In the genomic region with DNA sequence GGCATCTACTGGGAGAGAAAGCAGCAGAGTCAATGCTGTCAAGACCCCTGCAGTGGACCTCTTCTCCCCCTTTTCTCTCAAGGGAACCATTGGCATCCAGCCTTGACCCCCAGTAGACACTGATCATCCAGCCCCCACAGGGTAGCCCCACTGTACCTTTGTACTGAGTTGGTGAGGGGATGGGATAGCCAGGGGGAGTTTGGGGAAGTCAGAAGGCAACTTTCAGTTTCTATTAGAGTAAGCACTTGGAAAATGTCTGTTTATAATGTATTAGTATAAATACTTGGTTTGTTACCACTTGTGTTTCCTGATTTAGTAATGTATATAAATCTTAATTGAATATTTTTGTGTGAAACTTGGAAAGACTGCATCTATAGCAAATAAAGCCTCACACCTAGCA, we compare ENCODE assay signal across 1 cellular context.
TF ChIP-seq lines count a peak whose summit lies in the region.

No MANE protein-coding gene starts in this region.

TF ChIP-seq in IMR-90, 13 proteins besides CTCF, POLR2A, EP300 and RAD21 (continued from another document):
- TF ChIP-seq CHD1 (IDR thresholded peaks at IDR 0.05; ENCODE audit: low read depth, low read length) (no peak), RFX5 (IDR thresholded peaks at IDR 0.05; ENCODE audit: low read depth, low read length) (no peak), CEBPB (IDR thresholded peaks at IDR 0.05; ENCODE audit: low read depth, low read length) (no peak), MAZ (IDR thresholded peaks at IDR 0.05; ENCODE audit: borderline replicate concordance, low read depth, low read length) (no peak), SMC3 (IDR thresholded peaks at IDR 0.05; ENCODE audit: low read depth, low read length) (no peak), RCOR1 (IDR thresholded peaks at IDR 0.05; ENCODE audit: insufficient replicate concordance, low read length) (no peak), NFE2L2 (IDR thresholded peaks at IDR 0.05; ENCODE audit: low read depth, low read length) (no peak), BHLHE40 (IDR thresholded peaks at IDR 0.05; ENCODE audit: low read depth, low read length) (no peak), MXI1 (IDR thresholded peaks at IDR 0.05; ENCODE audit: borderline replicate concordance, low read depth, low read length) (no peak), FOS (IDR thresholded peaks at IDR 0.05; ENCODE audit: low read depth, low read length) (no peak)
- TF ChIP-seq, protein P1, sequence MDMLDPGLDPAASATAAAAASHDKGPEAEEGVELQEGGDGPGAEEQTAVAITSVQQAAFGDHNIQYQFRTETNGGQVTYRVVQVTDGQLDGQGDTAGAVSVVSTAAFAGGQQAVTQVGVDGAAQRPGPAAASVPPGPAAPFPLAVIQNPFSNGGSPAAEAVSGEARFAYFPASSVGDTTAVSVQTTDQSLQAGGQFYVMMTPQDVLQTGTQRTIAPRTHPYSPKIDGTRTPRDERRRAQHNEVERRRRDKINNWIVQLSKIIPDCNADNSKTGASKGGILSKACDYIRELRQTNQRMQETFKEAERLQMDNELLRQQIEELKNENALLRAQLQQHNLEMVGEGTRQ (IDR thresholded peaks at IDR 0.05; ENCODE audit: low read depth, low read length): no peak
